ENCODE assay signal across 1 cellular context in the genomic region with DNA sequence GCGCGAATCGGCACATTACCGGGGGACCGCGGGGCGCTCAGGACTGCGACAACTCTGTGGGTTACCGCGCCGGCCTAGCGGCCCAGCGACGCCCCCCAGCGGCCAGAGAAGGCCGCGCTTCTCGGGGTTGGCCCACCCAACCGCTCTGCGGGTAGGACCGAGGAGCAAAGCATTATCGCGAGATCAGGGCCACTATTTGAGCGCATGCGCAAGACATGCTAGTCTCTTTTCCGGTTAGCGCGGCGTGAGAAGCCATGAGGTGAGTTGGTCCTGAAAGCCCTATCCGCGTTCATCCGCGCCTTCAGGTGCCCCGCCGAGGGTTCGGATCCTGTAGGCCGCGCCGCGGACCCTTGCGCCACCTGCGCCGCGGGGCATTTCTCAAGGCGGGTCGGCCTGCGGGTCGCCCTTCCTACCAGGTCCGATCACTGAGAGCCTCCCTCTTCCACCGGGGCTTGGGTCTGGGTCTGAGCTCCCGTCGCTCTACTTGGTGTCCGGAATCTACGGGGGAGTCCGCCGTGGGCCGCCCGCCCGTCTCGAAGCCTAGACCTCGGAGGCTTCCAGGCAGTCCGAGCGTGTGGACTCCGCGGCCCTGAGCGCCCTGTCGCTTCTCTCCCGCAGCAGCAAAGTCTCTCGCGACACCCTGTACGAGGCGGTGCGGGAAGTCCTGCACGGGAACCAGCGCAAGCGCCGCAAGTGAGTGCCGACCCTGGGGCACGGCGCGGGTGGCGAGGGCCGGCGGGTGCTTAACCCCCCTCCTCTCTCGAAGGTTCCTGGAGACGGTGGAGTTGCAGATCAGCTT.
A peak's percentile ranks its signal among the peaks of the same experiment; 100 is the strongest.
TF ChIP-seq lines count a peak whose summit lies in the region.

RPL10A (plus strand) TSS at position 221 of the 799 bp plus-strand sequence; CDS start at position 255, 34 bp downstream.

TF ChIP-seq in HepG2, 621 proteins besides CTCF, POLR2A, EP300 and RAD21 (continued from another document and continues in another):
- TF ChIP-seq, protein P1, sequence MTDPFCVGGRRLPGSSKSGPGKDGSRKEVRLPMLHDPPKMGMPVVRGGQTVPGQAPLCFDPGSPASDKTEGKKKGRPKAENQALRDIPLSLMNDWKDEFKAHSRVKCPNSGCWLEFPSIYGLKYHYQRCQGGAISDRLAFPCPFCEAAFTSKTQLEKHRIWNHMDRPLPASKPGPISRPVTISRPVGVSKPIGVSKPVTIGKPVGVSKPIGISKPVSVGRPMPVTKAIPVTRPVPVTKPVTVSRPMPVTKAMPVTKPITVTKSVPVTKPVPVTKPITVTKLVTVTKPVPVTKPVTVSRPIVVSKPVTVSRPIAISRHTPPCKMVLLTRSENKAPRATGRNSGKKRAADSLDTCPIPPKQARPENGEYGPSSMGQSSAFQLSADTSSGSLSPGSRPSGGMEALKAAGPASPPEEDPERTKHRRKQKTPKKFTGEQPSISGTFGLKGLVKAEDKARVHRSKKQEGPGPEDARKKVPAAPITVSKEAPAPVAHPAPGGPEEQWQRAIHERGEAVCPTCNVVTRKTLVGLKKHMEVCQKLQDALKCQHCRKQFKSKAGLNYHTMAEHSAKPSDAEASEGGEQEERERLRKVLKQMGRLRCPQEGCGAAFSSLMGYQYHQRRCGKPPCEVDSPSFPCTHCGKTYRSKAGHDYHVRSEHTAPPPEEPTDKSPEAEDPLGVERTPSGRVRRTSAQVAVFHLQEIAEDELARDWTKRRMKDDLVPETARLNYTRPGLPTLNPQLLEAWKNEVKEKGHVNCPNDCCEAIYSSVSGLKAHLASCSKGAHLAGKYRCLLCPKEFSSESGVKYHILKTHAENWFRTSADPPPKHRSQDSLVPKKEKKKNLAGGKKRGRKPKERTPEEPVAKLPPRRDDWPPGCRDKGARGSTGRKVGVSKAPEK (CRISPR knock-in tag; IDR thresholded peaks at IDR 0.05; ENCODE audit: borderline replicate concordance), result no peak; the same call in 1 of the 2 replicates
- TF ChIP-seq ZNF224 (CRISPR knock-in tag; IDR thresholded peaks at IDR 0.05) (peak; percentile 99), NR2F6 (IDR thresholded peaks at IDR 0.05) (no peak), NR2F6 (CRISPR knock-in tag; IDR thresholded peaks at IDR 0.05) (peak; percentile 69), ZNF75D (CRISPR knock-in tag; IDR thresholded peaks at IDR 0.05; ENCODE audit: borderline replicate concordance) (peak; percentile 22; the same call in 1 of the 2 replicates), ELF3 (CRISPR knock-in tag; IDR thresholded peaks at IDR 0.05) (peak; percentile 95), SAP130 (CRISPR knock-in tag; IDR thresholded peaks at IDR 0.05; ENCODE audit: low read depth) (peak; percentile 95), ZNF136 (CRISPR knock-in tag; IDR thresholded peaks at IDR 0.05; ENCODE audit: low read depth) (no peak), ZNF780A (CRISPR knock-in tag; IDR thresholded peaks at IDR 0.05) (peak; percentile 69; the same call in 1 of the 2 replicates), CBFB (CRISPR knock-in tag; IDR thresholded peaks at IDR 0.05) (peak; percentile 82), PLRG1 (conservative IDR thresholded peaks at IDR 0.05) (no peak), MIXL1 (CRISPR knock-in tag; IDR thresholded peaks at IDR 0.05) (no peak; the same call in none of the 2 replicates), PBX2 (CRISPR knock-in tag; IDR thresholded peaks at IDR 0.05) (no peak), ZNF547 (CRISPR knock-in tag; IDR thresholded peaks at IDR 0.05) (peak; percentile 91), TEF (CRISPR knock-in tag; IDR thresholded peaks at IDR 0.05) (no peak), HES4 (CRISPR knock-in tag; IDR thresholded peaks at IDR 0.05; ENCODE audit: borderline replicate concordance) (peak; percentile 78; the same call in 1 of the 2 replicates), MED13 (CRISPR knock-in tag; IDR thresholded peaks at IDR 0.05) (peak; percentile 79; the same call in 1 of the 2 replicates), FOXA1 (IDR thresholded peaks at IDR 0.05) (no peak), FOXA1 (CRISPR knock-in tag; IDR thresholded peaks at IDR 0.05) (peak; percentile 39), PATZ1 (CRISPR knock-in tag; IDR thresholded peaks at IDR 0.05) (peak; percentile 75), FOXM1 (CRISPR knock-in tag; IDR thresholded peaks at IDR 0.05) (no peak; the same call in 1 of the 2 replicates), SALL2 (CRISPR knock-in tag; IDR thresholded peaks at IDR 0.05) (peak; percentile 97), SMAD9 (CRISPR knock-in tag; IDR thresholded peaks at IDR 0.05) (no peak), ZNF660 (CRISPR knock-in tag; IDR thresholded peaks at IDR 0.05; ENCODE audit: borderline replicate concordance, low read depth) (no peak), ZNF234 (CRISPR knock-in tag; conservative IDR thresholded peaks at IDR 0.05) (peak; percentile 93; the same call in 1 of the 2 replicates), ZBTB39 (CRISPR knock-in tag; IDR thresholded peaks at IDR 0.05) (peak; percentile 89; the same call in 1 of the 2 replicates), ESRRA (CRISPR knock-in tag; IDR thresholded peaks at IDR 0.05; ENCODE audit: low read depth) (peak; percentile 90; the same call in 1 of the 2 replicates), PRDM10 (CRISPR knock-in tag; IDR thresholded peaks at IDR 0.05; ENCODE audit: low read depth) (peak; percentile 94), TAF15 (IDR thresholded peaks at IDR 0.05; ENCODE audit: low read depth, low read length, poor library complexity, severe bottlenecking) (peak; percentile 78), STAG1 (CRISPR knock-in tag; IDR thresholded peaks at IDR 0.05) (peak; percentile 97), ZNF761 (CRISPR knock-in tag; conservative IDR thresholded peaks at IDR 0.05) (peak; percentile 90; the same call in 1 of the 2 replicates), HINFP (CRISPR knock-in tag; IDR thresholded peaks at IDR 0.05; ENCODE audit: low read depth) (peak; percentile 59; the same call in 1 of the 2 replicates), SMC3 (IDR thresholded peaks at IDR 0.05; ENCODE audit: low read length) (peak; percentile 35; the same call in 1 of the 2 replicates), TERF1 (CRISPR knock-in tag; IDR thresholded peaks at IDR 0.05) (peak; percentile 64; the same call in 1 of the 2 replicates), GFI1 (CRISPR knock-in tag; IDR thresholded peaks at IDR 0.05; ENCODE audit: borderline replicate concordance) (peak; percentile 75), MBD4 (IDR thresholded peaks at IDR 0.05; ENCODE audit: borderline replicate concordance, low read length) (no peak), ZNF530 (CRISPR knock-in tag; IDR thresholded peaks at IDR 0.05; ENCODE audit: low read depth) (peak; percentile 66; the same call in 1 of the 2 replicates)
- TF ChIP-seq, protein P2, sequence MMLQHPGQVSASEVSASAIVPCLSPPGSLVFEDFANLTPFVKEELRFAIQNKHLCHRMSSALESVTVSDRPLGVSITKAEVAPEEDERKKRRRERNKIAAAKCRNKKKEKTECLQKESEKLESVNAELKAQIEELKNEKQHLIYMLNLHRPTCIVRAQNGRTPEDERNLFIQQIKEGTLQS (CRISPR knock-in tag; IDR thresholded peaks at IDR 0.05), result peak; percentile 80
- TF ChIP-seq, protein P3, sequence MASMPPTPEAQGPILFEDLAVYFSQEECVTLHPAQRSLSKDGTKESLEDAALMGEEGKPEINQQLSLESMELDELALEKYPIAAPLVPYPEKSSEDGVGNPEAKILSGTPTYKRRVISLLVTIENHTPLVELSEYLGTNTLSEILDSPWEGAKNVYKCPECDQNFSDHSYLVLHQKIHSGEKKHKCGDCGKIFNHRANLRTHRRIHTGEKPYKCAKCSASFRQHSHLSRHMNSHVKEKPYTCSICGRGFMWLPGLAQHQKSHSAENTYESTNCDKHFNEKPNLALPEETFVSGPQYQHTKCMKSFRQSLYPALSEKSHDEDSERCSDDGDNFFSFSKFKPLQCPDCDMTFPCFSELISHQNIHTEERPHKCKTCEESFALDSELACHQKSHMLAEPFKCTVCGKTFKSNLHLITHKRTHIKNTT (CRISPR knock-in tag; IDR thresholded peaks at IDR 0.05), result no peak
- TF ChIP-seq, protein P4, sequence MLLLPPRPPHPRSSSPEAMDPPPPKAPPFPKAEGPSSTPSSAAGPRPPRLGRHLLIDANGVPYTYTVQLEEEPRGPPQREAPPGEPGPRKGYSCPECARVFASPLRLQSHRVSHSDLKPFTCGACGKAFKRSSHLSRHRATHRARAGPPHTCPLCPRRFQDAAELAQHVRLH (CRISPR knock-in tag; IDR thresholded peaks at IDR 0.05; ENCODE audit: borderline replicate concordance, low read depth), result peak; percentile 99
